ENCODE assay signal across 1 cellular context in the genomic region with DNA sequence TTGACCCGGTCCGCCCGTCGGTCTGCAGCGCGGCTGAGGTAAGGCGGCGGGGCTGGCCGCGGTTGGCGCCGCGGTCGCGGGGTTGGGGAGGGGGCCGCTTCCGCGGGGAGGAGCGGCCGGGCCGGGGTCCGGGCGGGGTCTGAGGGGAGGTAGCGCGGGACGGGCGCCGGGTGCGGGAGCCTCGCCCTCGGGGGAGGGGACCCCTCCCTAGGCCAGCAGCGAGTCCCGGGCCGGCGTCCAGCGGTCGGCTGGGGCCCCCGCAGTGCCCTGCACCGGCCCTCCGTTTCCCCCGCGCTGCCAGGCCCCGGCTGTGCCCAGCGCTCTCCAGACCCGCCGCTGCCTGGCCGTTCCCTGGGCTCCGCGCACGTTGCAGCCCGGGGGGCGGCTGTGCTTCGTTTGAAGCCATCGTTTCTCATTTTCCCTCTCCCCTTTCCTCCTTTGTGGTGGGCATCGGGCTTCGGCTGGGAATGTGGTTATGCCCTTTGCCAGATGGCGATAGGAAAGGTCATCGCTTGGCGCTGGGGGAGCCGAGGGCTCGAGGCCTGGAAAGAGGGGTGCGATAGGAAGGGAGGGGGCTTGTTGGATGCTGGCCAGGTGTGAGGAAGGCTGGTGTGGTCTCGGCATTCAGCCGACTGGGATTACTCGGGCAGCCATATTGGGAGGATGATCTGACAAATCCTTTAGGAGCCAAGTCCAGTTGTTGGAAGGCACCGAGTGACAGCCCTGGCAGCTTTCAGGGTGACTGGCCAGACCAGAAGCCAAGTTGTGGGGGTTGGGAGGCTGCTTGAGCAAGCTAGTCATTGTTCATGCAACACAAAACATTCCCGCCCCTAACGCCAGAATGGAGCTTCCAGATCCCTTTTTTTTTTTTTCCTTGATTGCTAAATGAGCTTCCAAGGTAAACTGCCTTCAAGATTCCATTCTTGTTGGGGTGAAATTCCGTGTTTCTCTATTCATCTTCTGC.
TF ChIP-seq lines count a peak whose summit lies in the region.

No MANE protein-coding gene starts in this region.

TF ChIP-seq in HepG2, 621 proteins besides CTCF, POLR2A, EP300 and RAD21 (continued from another document):
- TF ChIP-seq, protein P1, sequence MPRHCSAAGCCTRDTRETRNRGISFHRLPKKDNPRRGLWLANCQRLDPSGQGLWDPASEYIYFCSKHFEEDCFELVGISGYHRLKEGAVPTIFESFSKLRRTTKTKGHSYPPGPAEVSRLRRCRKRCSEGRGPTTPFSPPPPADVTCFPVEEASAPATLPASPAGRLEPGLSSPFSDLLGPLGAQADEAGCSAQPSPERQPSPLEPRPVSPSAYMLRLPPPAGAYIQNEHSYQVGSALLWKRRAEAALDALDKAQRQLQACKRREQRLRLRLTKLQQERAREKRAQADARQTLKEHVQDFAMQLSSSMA (CRISPR knock-in tag; IDR thresholded peaks at IDR 0.05) = 0 out of 2 replicates have a peak, but pooled peaks have one; percentile 22
- TF ChIP-seq SRSF1 (optimal IDR thresholded peaks at IDR 0.05; ENCODE audit: low read depth, low read length) (peak; percentile 46), KMT2B (CRISPR knock-in tag; IDR thresholded peaks at IDR 0.05) (peak; percentile 38), ZNF788 (CRISPR knock-in tag; IDR thresholded peaks at IDR 0.05; ENCODE audit: borderline replicate concordance) (peak; percentile 61; the same call in 1 of the 2 replicates), TGIF2 (CRISPR knock-in tag; IDR thresholded peaks at IDR 0.05) (0 out of 2 replicates have a peak, but pooled peaks have one; percentile 6), NCOA5 (CRISPR knock-in tag; IDR thresholded peaks at IDR 0.05) (no peak), ZFX (CRISPR knock-in tag; IDR thresholded peaks at IDR 0.05; ENCODE audit: low read depth) (peak; percentile 51), HNRNPL (IDR thresholded peaks at IDR 0.05; ENCODE audit: low read depth, low read length) (peak; percentile 66; the same call in 1 of the 2 replicates), ZNF33B (CRISPR knock-in tag; IDR thresholded peaks at IDR 0.05) (peak; percentile 41; the same call in 1 of the 2 replicates), MTA1 (CRISPR knock-in tag; IDR thresholded peaks at IDR 0.05; ENCODE audit: borderline replicate concordance) (peak; percentile 38; the same call in 1 of the 2 replicates), NONO (IDR thresholded peaks at IDR 0.05) (no peak), NONO (CRISPR knock-in tag; conservative IDR thresholded peaks at IDR 0.05) (peak; percentile 39; the same call in 1 of the 2 replicates), GLI4 (CRISPR knock-in tag; IDR thresholded peaks at IDR 0.05; ENCODE audit: borderline replicate concordance) (peak; percentile 53; the same call in 1 of the 2 replicates), ZNF501 (CRISPR knock-in tag; IDR thresholded peaks at IDR 0.05) (peak; percentile 76), XRCC5 (optimal IDR thresholded peaks at IDR 0.05; ENCODE audit: low read length) (peak; percentile 27), ZNF547 (CRISPR knock-in tag; IDR thresholded peaks at IDR 0.05) (0 out of 2 replicates have a peak, but pooled peaks have one; percentile 64), ZNF329 (CRISPR knock-in tag; IDR thresholded peaks at IDR 0.05; ENCODE audit: low read depth) (0 out of 2 replicates have a peak, but pooled peaks have one; percentile 54), SMAD1 (CRISPR knock-in tag; IDR thresholded peaks at IDR 0.05; ENCODE audit: borderline replicate concordance, low read depth) (0 out of 2 replicates have a peak, but pooled peaks have one; percentile 37), ZNF12 (CRISPR knock-in tag; IDR thresholded peaks at IDR 0.05) (0 out of 2 replicates have a peak, but pooled peaks have one; percentile 11), SOX13 (IDR thresholded peaks at IDR 0.05) (peak; percentile 27; the same call in 1 of the 2 replicates), SOX13 (CRISPR knock-in tag; conservative IDR thresholded peaks at IDR 0.05 in 1 of 2, IDR thresholded peaks at IDR 0.05 in 1 of 2) (peak in 1 of 2 experiments; percentile 68; a peak in 2 of 4 replicates), TOPORS (CRISPR knock-in tag; IDR thresholded peaks at IDR 0.05) (0 out of 2 replicates have a peak, but pooled peaks have one; percentile 40), YY1 (IDR thresholded peaks at IDR 0.05; ENCODE audit: insufficient read depth, insufficient replicate concordance, low read depth, low read length) (peak; percentile 87), ZNF124 (CRISPR knock-in tag; IDR thresholded peaks at IDR 0.05) (no peak), AGO2 (optimal IDR thresholded peaks at IDR 0.05; ENCODE audit: low read depth, low read length) (peak; percentile 70), FOSL2 (CRISPR knock-in tag; IDR thresholded peaks at IDR 0.05) (peak; percentile 40; the same call in 1 of the 2 replicates), HDAC1 (CRISPR knock-in tag; IDR thresholded peaks at IDR 0.05) (peak; percentile 55), SRY (CRISPR knock-in tag; IDR thresholded peaks at IDR 0.05) (no peak), ZNF263 (CRISPR knock-in tag; IDR thresholded peaks at IDR 0.05) (peak; percentile 69), SUZ12 (IDR thresholded peaks at IDR 0.05; ENCODE audit: low read depth, low read length) (no peak)
- TF ChIP-seq, protein P2, sequence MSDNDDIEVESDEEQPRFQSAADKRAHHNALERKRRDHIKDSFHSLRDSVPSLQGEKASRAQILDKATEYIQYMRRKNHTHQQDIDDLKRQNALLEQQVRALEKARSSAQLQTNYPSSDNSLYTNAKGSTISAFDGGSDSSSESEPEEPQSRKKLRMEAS (IDR thresholded peaks at IDR 0.05) = peak; percentile 16
- TF ChIP-seq, protein P3, sequence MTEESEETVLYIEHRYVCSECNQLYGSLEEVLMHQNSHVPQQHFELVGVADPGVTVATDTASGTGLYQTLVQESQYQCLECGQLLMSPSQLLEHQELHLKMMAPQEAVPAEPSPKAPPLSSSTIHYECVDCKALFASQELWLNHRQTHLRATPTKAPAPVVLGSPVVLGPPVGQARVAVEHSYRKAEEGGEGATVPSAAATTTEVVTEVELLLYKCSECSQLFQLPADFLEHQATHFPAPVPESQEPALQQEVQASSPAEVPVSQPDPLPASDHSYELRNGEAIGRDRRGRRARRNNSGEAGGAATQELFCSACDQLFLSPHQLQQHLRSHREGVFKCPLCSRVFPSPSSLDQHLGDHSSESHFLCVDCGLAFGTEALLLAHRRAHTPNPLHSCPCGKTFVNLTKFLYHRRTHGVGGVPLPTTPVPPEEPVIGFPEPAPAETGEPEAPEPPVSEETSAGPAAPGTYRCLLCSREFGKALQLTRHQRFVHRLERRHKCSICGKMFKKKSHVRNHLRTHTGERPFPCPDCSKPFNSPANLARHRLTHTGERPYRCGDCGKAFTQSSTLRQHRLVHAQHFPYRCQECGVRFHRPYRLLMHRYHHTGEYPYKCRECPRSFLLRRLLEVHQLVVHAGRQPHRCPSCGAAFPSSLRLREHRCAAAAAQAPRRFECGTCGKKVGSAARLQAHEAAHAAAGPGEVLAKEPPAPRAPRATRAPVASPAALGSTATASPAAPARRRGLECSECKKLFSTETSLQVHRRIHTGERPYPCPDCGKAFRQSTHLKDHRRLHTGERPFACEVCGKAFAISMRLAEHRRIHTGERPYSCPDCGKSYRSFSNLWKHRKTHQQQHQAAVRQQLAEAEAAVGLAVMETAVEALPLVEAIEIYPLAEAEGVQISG (CRISPR knock-in tag; IDR thresholded peaks at IDR 0.05) = peak; percentile 16; the same call in 1 of the 2 replicates
- TF ChIP-seq, protein P4, sequence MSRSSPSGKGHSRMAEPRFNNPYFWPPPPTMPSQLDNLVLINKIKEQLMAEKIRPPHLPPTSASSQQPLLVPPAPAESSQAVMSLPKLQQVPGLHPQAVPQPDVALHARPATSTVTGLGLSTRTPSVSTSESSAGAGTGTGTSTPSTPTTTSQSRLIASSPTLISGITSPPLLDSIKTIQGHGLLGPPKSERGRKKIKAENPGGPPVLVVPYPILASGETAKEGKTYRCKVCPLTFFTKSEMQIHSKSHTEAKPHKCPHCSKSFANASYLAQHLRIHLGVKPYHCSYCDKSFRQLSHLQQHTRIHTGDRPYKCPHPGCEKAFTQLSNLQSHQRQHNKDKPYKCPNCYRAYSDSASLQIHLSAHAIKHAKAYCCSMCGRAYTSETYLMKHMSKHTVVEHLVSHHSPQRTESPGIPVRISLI (CRISPR knock-in tag; IDR thresholded peaks at IDR 0.05; ENCODE audit: borderline replicate concordance) = 0 out of 2 replicates have a peak, but pooled peaks have one; percentile 32
- TF ChIP-seq, protein P5, sequence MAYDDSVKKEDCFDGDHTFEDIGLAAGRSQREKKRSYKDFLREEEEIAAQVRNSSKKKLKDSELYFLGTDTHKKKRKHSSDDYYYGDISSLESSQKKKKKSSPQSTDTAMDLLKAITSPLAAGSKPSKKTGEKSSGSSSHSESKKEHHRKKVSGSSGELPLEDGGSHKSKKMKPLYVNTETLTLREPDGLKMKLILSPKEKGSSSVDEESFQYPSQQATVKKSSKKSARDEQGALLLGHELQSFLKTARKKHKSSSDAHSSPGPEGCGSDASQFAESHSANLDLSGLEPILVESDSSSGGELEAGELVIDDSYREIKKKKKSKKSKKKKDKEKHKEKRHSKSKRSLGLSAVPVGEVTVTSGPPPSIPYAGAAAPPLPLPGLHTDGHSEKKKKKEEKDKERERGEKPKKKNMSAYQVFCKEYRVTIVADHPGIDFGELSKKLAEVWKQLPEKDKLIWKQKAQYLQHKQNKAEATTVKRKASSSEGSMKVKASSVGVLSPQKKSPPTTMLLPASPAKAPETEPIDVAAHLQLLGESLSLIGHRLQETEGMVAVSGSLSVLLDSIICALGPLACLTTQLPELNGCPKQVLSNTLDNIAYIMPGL (CRISPR knock-in tag; IDR thresholded peaks at IDR 0.05; ENCODE audit: borderline replicate concordance in 1 of 2, low read depth in 1 of 2) = peak in 1 of 2 experiments; percentile 69; a peak in 2 of 4 replicates
- TF ChIP-seq, protein P6, sequence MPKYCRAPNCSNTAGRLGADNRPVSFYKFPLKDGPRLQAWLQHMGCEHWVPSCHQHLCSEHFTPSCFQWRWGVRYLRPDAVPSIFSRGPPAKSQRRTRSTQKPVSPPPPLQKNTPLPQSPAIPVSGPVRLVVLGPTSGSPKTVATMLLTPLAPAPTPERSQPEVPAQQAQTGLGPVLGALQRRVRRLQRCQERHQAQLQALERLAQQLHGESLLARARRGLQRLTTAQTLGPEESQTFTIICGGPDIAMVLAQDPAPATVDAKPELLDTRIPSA (CRISPR knock-in tag; IDR thresholded peaks at IDR 0.05; ENCODE audit: borderline replicate concordance) = no peak
- TF ChIP-seq, protein P7, sequence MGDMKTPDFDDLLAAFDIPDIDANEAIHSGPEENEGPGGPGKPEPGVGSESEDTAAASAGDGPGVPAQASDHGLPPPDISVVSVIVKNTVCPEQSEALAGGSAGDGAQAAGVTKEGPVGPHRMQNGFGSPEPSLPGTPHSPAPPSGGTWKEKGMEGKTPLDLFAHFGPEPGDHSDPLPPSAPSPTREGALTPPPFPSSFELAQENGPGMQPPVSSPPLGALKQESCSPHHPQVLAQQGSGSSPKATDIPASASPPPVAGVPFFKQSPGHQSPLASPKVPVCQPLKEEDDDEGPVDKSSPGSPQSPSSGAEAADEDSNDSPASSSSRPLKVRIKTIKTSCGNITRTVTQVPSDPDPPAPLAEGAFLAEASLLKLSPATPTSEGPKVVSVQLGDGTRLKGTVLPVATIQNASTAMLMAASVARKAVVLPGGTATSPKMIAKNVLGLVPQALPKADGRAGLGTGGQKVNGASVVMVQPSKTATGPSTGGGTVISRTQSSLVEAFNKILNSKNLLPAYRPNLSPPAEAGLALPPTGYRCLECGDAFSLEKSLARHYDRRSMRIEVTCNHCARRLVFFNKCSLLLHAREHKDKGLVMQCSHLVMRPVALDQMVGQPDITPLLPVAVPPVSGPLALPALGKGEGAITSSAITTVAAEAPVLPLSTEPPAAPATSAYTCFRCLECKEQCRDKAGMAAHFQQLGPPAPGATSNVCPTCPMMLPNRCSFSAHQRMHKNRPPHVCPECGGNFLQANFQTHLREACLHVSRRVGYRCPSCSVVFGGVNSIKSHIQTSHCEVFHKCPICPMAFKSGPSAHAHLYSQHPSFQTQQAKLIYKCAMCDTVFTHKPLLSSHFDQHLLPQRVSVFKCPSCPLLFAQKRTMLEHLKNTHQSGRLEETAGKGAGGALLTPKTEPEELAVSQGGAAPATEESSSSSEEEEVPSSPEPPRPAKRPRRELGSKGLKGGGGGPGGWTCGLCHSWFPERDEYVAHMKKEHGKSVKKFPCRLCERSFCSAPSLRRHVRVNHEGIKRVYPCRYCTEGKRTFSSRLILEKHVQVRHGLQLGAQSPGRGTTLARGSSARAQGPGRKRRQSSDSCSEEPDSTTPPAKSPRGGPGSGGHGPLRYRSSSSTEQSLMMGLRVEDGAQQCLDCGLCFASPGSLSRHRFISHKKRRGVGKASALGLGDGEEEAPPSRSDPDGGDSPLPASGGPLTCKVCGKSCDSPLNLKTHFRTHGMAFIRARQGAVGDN (CRISPR knock-in tag; IDR thresholded peaks at IDR 0.05) = peak; percentile 77
